13 cellular contexts compared by ENCODE assay signal in genomic region chr22:50456466-50457234, GRCh38. TPM values are rescaled to one million over a fixed set of nuclear protein-coding genes. Genes with fewer than 3 reads are reported as not detected.
DNase-seq lines count a peak whose midpoint lies in the region; ATAC-seq and TF ChIP-seq lines count a peak whose summit lies in the region.
"Had no signal": no experiment of that assay in that cellular context is flagged by ENCODE, and none has a peak within 500 bp of the region (broad histone marks: within the 10 kb centered on the region; RNA-seq: fewer than 3 reads in every experiment).

No MANE protein-coding gene starts in this region.

- H3K4me1 ChIP-seq in CD8-positive, alpha-beta T cell (ENCODE audit: insufficient read depth, low read length), result no peaks in the 10 kb centered on the region

- H3K27me3 ChIP-seq in CD8-positive, alpha-beta T cell (ENCODE audit: insufficient read depth, low read length), result no peaks in the 10 kb centered on the region

- H3K9me3 Mint-ChIP-seq in CD8-positive, alpha-beta T cell, result no peaks in the 10 kb centered on the region
- H3K9me3 Mint-ChIP-seq in T-cell, result no peaks in the 10 kb centered on the region

- in situ Hi-C loops in GM13977 (cut with MboI; ENCODE audit: low pct_unique_long_range_greater_than_20kb, low sequenced_read_pairs, unreplicated experiment), result no loop called here

- H3K36me3 ChIP-seq in CD8-positive, alpha-beta T cell (ENCODE audit: insufficient read depth, low read length), result peaks cover 57% of the 10 kb centered on the region

- no peak overlapping the region for H3K4me3 Mint-ChIP-seq in CD8-positive, alpha-beta T cell
- no peak overlapping the region for H3K4me3 Mint-ChIP-seq in T-cell

- intact Hi-C loops in CD8-positive, alpha-beta T cell (cut with DNase I, micrococcal nuclease), result loop anchor here in 1 of 2 experiments (1.0 kb wide), 1 partner anchor 42 kb away; no protein-coding TSS in a partner anchor

- H3K27ac ChIP-seq in CD8-positive, alpha-beta T cell (ENCODE audit: low read depth, low read length), result no peak overlapping the region

- no peaks in the 10 kb centered on the region for H3K9me3 ChIP-seq in CD8-positive, alpha-beta T cell (ENCODE audit: low read length)

- no peaks in the 10 kb centered on the region for H3K27me3 Mint-ChIP-seq in CD8-positive, alpha-beta T cell (ENCODE audit: low read depth)
- H3K27me3 Mint-ChIP-seq in T-cell, result no peaks in the 10 kb centered on the region

- TF ChIP-seq CTCF in CD8-positive, alpha-beta T cell (IDR thresholded peaks at IDR 0.05), result no peak
- peak; percentile 43 for TF ChIP-seq CTCF in GM13977 (IDR thresholded peaks at IDR 0.05; ENCODE audit: extremely low read depth, insufficient read depth, missing control alignments)

- CTCF ChIA-PET in CD8-positive, alpha-beta T cell (lab: Charles Lee), result interaction anchor here (1.0 to 4.9 kb wide), 3 partner anchors 12 to 41 kb away, joined by 3 to 29 read pairs (median 13); no protein-coding TSS in a partner anchor
- CTCF ChIA-PET in T-cell (lab: Charles Lee), result interaction anchor here in 1 of 2 donors (1.1 kb wide), 1 partner anchor 69 kb away, joined by 3 read pairs; the partner anchor contains the start of gene SCO2

- peak; percentile 58 for ATAC-seq in CD8-positive, alpha-beta T cell
- ATAC-seq in T-cell (replicated peaks in 1 of 4) (peak in 3 of 4 experiments; percentile 20 to 52 (median 39)), HG03175 (IDR thresholded peaks at IDR 0.05; ENCODE audit: unreplicated experiment) (no peak), HG03342 (IDR thresholded peaks at IDR 0.05; ENCODE audit: unreplicated experiment) (no peak), GM18907 (IDR thresholded peaks at IDR 0.05; ENCODE audit: unreplicated experiment) (no peak)

- H3K4me1 Mint-ChIP-seq in CD8-positive, alpha-beta T cell (ENCODE audit: low read depth), result peaks cover 3% of the 10 kb centered on the region
- peaks cover 0 to 7% (median 3%) of the 10 kb centered on the region in 3 donors for H3K4me1 Mint-ChIP-seq in T-cell

- no peak overlapping the region for H3K4me3 ChIP-seq in CD8-positive, alpha-beta T cell (ENCODE audit: low read depth, low read length)

- DNase-seq in CD8-positive, alpha-beta T cell, result no peak
- DNase-seq in GM13977 (ENCODE audit: low spot score) (peak; percentile 72), T-cell (no peak), iPS-NIHi11 (ENCODE audit: low spot score) (peak; percentile 87), NCI-H345 (lab: John Stamatoyannopoulos, UW) (no peak)
- DNase-seq: NCI-H524 treated with DMSO at 0.1 percent for 48 hours, SW 1271 had no signal

- POLR2A ChIA-PET in CD8-positive, alpha-beta T cell (lab: Charles Lee), result no interaction called here
- POLR2A ChIA-PET in T-cell (lab: Charles Lee), result no interaction called here

- peak overlapping the region; percentile 66 for H3K27ac Mint-ChIP-seq in CD8-positive, alpha-beta T cell
- H3K27ac Mint-ChIP-seq in T-cell, result peak overlapping the region; percentile 46 to 61

- H3K36me3 Mint-ChIP-seq in CD8-positive, alpha-beta T cell, result peaks cover 71% of the 10 kb centered on the region
- peaks cover 31% of the 10 kb centered on the region for H3K36me3 Mint-ChIP-seq in T-cell

RNA-seq across cellular contexts. Expression of gene SBF1, which starts 18.2 kb away (rescaled TPM):
- total RNA-seq in CD8-positive, alpha-beta T cell, result 100 to 1,000 TPM; 209 to 215 TPM
- 100 to 1,000 TPM; 193 to 318 (median 308) TPM for total RNA-seq in T-cell

RNA-seq across cellular contexts. Expression of gene ADM2, which starts 24.7 kb away (rescaled TPM):
- total RNA-seq in CD8-positive, alpha-beta T cell, result 1 to 10 TPM; 1.1 to 1.5 TPM
- total RNA-seq in T-cell, result 10 to 100 TPM in 3 of 5 donors, 1 to 10 TPM in 2; 1.5 to 11.3 (median 10.7) TPM

RNA-seq across cellular contexts. Expression of gene MIOX, which starts 30.0 kb away (rescaled TPM):
- not detected for total RNA-seq in CD8-positive, alpha-beta T cell
- total RNA-seq in T-cell, result under 1 TPM in 4 of 5 donors, not detected in 1; 0.36 to 0.70 (median 0.54) TPM
- total RNA-seq: M059J, osteoblast, temporal lobe had no signal

RNA-seq across cellular contexts. Expression of gene LMF2, which starts 50.9 kb away (rescaled TPM):
- total RNA-seq in CD8-positive, alpha-beta T cell, result 10 to 100 TPM; 87.8 to 92.0 TPM
- 100 to 1,000 TPM in 4 of 5 donors, 10 to 100 TPM in 1; 90.5 to 188 (median 185) TPM for total RNA-seq in T-cell

RNA-seq across cellular contexts. Expression of gene NCAPH2, which starts 51.4 kb away (rescaled TPM):
- total RNA-seq in CD8-positive, alpha-beta T cell, result 100 to 1,000 TPM; 206 to 209 TPM
- total RNA-seq in T-cell, result 100 to 1,000 TPM in 2 of 5 donors, 10 to 100 TPM in 3; 80.1 to 110 (median 94.6) TPM

Comparison
In these comparisons a context has a peak if more than half of its experiments do, and no peak if none do; other contexts are left out.
1. ATAC-seq: peak in CD8-positive, alpha-beta T cell (single experiment) and T-cell (3 of 4); none in HG03175 (single experiment), HG03342 (single experiment) and GM18907 (single experiment).
2. DNase-seq: peak in GM13977 (single experiment) and iPS-NIHi11 (single experiment); none in CD8-positive, alpha-beta T cell (0 of 7), T-cell (0 of 34) and NCI-H345 (single experiment).